ENCODE assay signal across 9 cellular contexts in the genomic region with DNA sequence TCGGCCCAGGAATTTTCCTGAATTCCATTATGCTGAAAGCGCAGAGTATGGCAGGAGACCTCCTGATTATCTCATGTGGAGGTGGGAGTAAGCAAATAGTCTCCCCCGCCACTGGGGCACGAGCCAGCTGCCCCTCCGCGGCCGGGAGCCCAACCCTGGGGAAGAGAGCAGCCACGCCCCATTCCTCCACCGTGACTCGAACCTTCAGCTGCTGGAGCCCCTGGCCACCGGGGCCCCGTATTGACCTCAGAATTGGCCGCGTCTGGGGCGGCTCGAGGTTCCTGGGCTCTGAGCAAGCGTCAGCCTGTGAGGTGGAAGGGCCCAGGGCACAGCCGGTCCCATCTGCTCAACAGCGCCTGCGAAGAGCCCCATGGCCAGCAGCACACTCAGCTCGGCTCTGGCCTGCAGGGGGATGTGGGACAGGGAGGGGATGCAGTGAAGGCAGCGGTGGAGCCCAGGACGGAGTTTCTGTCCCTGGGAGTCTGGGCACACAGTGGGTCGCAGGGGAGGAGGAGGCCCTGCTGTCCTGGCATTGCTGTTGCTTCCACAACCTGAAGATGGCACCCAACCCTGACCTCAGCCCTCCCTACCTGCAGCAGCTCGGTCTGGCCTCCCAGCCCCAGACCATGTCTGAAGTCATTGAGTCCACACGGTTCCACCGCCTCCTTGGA.
DNase-seq lines count a peak whose midpoint lies in the region; ATAC-seq, FAIRE-seq and TF ChIP-seq lines count a peak whose summit lies in the region.
"Had no signal": no experiment of that assay in that cellular context is flagged by ENCODE, and none has a peak within 500 bp of the region (broad histone marks: within the 10 kb centered on the region; RNA-seq: fewer than 3 reads in every experiment).

No MANE protein-coding gene starts in this region.

- in situ Hi-C loops in mammary epithelial cell (cut with MboI; ENCODE audit: low sequenced_read_pairs in 2 of 2) = loop anchor here in 1 of 2 donors (5.0 kb wide), 1 partner anchor 392 kb away; no protein-coding TSS in a partner anchor

- H3K4me2 ChIP-seq in mammary epithelial cell (ENCODE audit: insufficient read depth, low read depth, low read length) (peak overlapping the region; percentile 78), keratinocyte (ENCODE audit: control insufficient read depth, extremely low read depth, insufficient read depth, low read depth, low read length) (peak overlapping the region; percentile 66)

- no peak for ATAC-seq in CD4-positive, alpha-beta T cell (ENCODE audit: poor library complexity)
- peak; percentile 83 for ATAC-seq in stimulated activated memory B cell treated with anti-CD40 and anti-IgM and Interleukin-4, amounts not matched to agents 10 μg/mL and 1 μg/mL and 100 μg/mL, for 72 hours
- ATAC-seq in GM21528 (IDR thresholded peaks at IDR 0.05; ENCODE audit: low FRiP score, unreplicated experiment) = no peak

- no peaks in the 10 kb centered on the region for H3K9me3 ChIP-seq in CD4-positive, alpha-beta T cell (ENCODE audit: control insufficient read depth, low read length)
- no peaks in the 10 kb centered on the region for H3K9me3 ChIP-seq in mammary epithelial cell (replicated peaks; ENCODE audit: insufficient read depth, low read length)
- H3K9me3 ChIP-seq in keratinocyte (ENCODE audit: control insufficient read depth, low read depth, low read length) = peaks cover 2% of the 10 kb centered on the region

- peaks cover 16% of the 10 kb centered on the region for H3K4me1 Mint-ChIP-seq in CD4-positive, alpha-beta T cell (ENCODE audit: low read depth)
- peaks cover 37% of the 10 kb centered on the region for H3K4me1 Mint-ChIP-seq in stimulated activated memory B cell treated with anti-CD40 and anti-IgM and Interleukin-4, amounts not matched to agents 10 μg/mL and 1 μg/mL and 100 μg/mL, for 72 hours

- POLR2A ChIA-PET in CD4-positive, alpha-beta T cell (lab: Charles Lee) = interaction anchor here (1.3 to 1.8 kb wide), 3 partner anchors 392 to 397 kb away, joined by 3 to 16 read pairs (median 4); no protein-coding TSS in a partner anchor

- no peaks in the 10 kb centered on the region for H3K9me1 ChIP-seq in keratinocyte (ENCODE audit: control insufficient read depth, extremely low read depth, insufficient read depth, low read length)

- dilution Hi-C loops in mammary epithelial cell (cut with HindIII; ENCODE audit: low sequenced_read_pairs) (loop anchor here (5.0 kb wide), 3 partner anchors 97 to 397 kb away; a partner anchor contains a TSS), keratinocyte (cut with MboI; ENCODE audit: extremely low pct_ligation_motif_present, low sequenced_read_pairs) (loop anchor here (25.0 kb wide), 1 partner anchor 392 kb away; no protein-coding TSS in a partner anchor)

- no peaks in the 10 kb centered on the region for H3K36me3 ChIP-seq in mammary epithelial cell (ENCODE audit: insufficient read depth, low read length)
- H3K36me3 ChIP-seq in keratinocyte (ENCODE audit: control insufficient read depth in 2 of 2, extremely low read depth in 1 of 2, insufficient read depth in 2 of 2, low read length in 2 of 2) = no peaks in the 10 kb centered on the region

- H3K4me3 Mint-ChIP-seq in CD4-positive, alpha-beta T cell = no peak overlapping the region
- peak overlapping the region; percentile 74 for H3K4me3 Mint-ChIP-seq in stimulated activated memory B cell treated with anti-CD40 and anti-IgM and Interleukin-4, amounts not matched to agents 10 μg/mL and 1 μg/mL and 100 μg/mL, for 72 hours

- peaks cover 50% of the 10 kb centered on the region for H3K4me1 ChIP-seq in mammary epithelial cell (ENCODE audit: insufficient read depth, low read length)
- peaks cover 39% of the 10 kb centered on the region for H3K4me1 ChIP-seq in keratinocyte (ENCODE audit: control insufficient read depth, extremely low read depth, insufficient read depth, low read length)

- H3K27ac ChIP-seq in CD4-positive, alpha-beta T cell (ENCODE audit: low read depth, low read length) = no peak overlapping the region
- peak overlapping the region; percentile 72 for H3K27ac ChIP-seq in mammary epithelial cell (ENCODE audit: insufficient read depth, low read depth, low read length)
- H3K27ac ChIP-seq in keratinocyte (ENCODE audit: control insufficient read depth, insufficient read depth, low read length) = peak overlapping the region; percentile 56

- H3K79me2 ChIP-seq in mammary epithelial cell (ENCODE audit: insufficient read depth, low read length) (no peaks in the 10 kb centered on the region), keratinocyte (ENCODE audit: control insufficient read depth, insufficient read depth, low read length) (no peaks in the 10 kb centered on the region)

- BruUV-seq in mammary epithelial cell (replicated peaks; lab: Mats Ljungman, UMichigan) = no TSS peak

- no peaks in the 10 kb centered on the region for H3K9me3 Mint-ChIP-seq in CD4-positive, alpha-beta T cell
- no peaks in the 10 kb centered on the region for H3K9me3 Mint-ChIP-seq in stimulated activated memory B cell treated with anti-CD40 and anti-IgM and Interleukin-4, amounts not matched to agents 10 μg/mL and 1 μg/mL and 100 μg/mL, for 72 hours

- peaks cover 73% of the 10 kb centered on the region for H3K27me3 Mint-ChIP-seq in CD4-positive, alpha-beta T cell
- H3K27me3 Mint-ChIP-seq in stimulated activated memory B cell treated with anti-CD40 and anti-IgM and Interleukin-4, amounts not matched to agents 10 μg/mL and 1 μg/mL and 100 μg/mL, for 72 hours = peaks cover 45% of the 10 kb centered on the region

- intact Hi-C loops in CD4-positive, alpha-beta T cell (cut with DNase I, micrococcal nuclease) = loop anchor here in 1 of 2 experiments (2.0 to 10.0 kb wide), 3 partner anchors 69 to 829 kb away; a partner anchor contains a TSS
- intact Hi-C loops in mammary epithelial cell (cut with micrococcal nuclease) = loop anchor here (1.0 to 10.0 kb wide), 7 partner anchors 74 to 745 kb away; no protein-coding TSS in a partner anchor

- peak overlapping the region; percentile 66 for H2AFZ ChIP-seq in mammary epithelial cell (ENCODE audit: low read depth, low read length)
- peak overlapping the region; percentile 50 for H2AFZ ChIP-seq in keratinocyte (ENCODE audit: control insufficient read depth, low read length)

- peak; percentile 19 for TF ChIP-seq CTCF in CD4-positive, alpha-beta T cell (IDR thresholded peaks at IDR 0.05)
- TF ChIP-seq CTCF in mammary epithelial cell (conservative IDR thresholded peaks at IDR 0.05 in 1 of 2, IDR thresholded peaks at IDR 0.05 in 1 of 2; ENCODE audit: extremely low read depth in 1 of 2, insufficient read depth in 1 of 2, low read depth in 1 of 2, low read length in 2 of 2) = peak; percentile 42 to 73
- TF ChIP-seq CTCF in keratinocyte (optimal IDR thresholded peaks at IDR 0.05 in 1 of 3, IDR thresholded peaks at IDR 0.05 in 1 of 3, conservative IDR thresholded peaks at IDR 0.05 in 1 of 3; ENCODE audit: extremely low read depth in 1 of 3, insufficient read depth in 2 of 3, low read length in 3 of 3) = peak; percentile 68 to 89 (median 69)

- no peaks in the 10 kb centered on the region for H3K36me3 Mint-ChIP-seq in CD4-positive, alpha-beta T cell (ENCODE audit: low read depth)
- H3K36me3 Mint-ChIP-seq in stimulated activated memory B cell treated with anti-CD40 and anti-IgM and Interleukin-4, amounts not matched to agents 10 μg/mL and 1 μg/mL and 100 μg/mL, for 72 hours = no peaks in the 10 kb centered on the region

- peaks cover 39% of the 10 kb centered on the region for H3K27me3 ChIP-seq in CD4-positive, alpha-beta T cell (ENCODE audit: control insufficient read depth, insufficient read depth, low read length)
- H3K27me3 ChIP-seq in mammary epithelial cell (ENCODE audit: insufficient read depth, low read length) (no peaks in the 10 kb centered on the region), keratinocyte (ENCODE audit: control insufficient read depth, extremely low read depth, insufficient read depth, low read length) (peaks cover 14% of the 10 kb centered on the region)

- H4K20me1 ChIP-seq in mammary epithelial cell (ENCODE audit: insufficient read depth, low read length) (no peaks in the 10 kb centered on the region), keratinocyte (ENCODE audit: control insufficient read depth, extremely low read depth, insufficient read depth, low read length) (no peaks in the 10 kb centered on the region)

- peak overlapping the region in 2 of 3 experiments; percentile 7 to 26 for H3K4me3 ChIP-seq in mammary epithelial cell (replicated peaks in 1 of 3; ENCODE audit: insufficient read depth in 1 of 3, low read depth in 2 of 3, low read length in 3 of 3)
- H3K4me3 ChIP-seq in keratinocyte (ENCODE audit: control insufficient read depth in 2 of 3, extremely low read depth in 1 of 3, insufficient read depth in 2 of 3, low read depth in 1 of 3, low read length in 3 of 3) = peak overlapping the region; percentile 18 to 47 (median 26)

- H3K27ac Mint-ChIP-seq in CD4-positive, alpha-beta T cell = no peak overlapping the region
- H3K27ac Mint-ChIP-seq in stimulated activated memory B cell treated with anti-CD40 and anti-IgM and Interleukin-4, amounts not matched to agents 10 μg/mL and 1 μg/mL and 100 μg/mL, for 72 hours = peak overlapping the region; percentile 52

- WGBS in mammary epithelial cell (ENCODE audit: low coverage, missing lambda C conversion rate) = 36% methylated on average over 15 of the region's 27 CpGs

- CTCF ChIA-PET in CD4-positive, alpha-beta T cell (lab: Charles Lee) = interaction anchor here (1.1 to 4.2 kb wide), 4 partner anchors 7 to 422 kb away, joined by 4 to 69 read pairs (median 6); no protein-coding TSS in a partner anchor
- CTCF ChIA-PET in mammary epithelial cell (lab: Charles Lee; ENCODE audit: low non-redundant PET) = interaction anchor here (0.6 to 1.2 kb wide), 5 partner anchors 26 to 466 kb away, joined by 3 to 7 read pairs (median 5); a partner anchor contains a TSS

- H3K9ac ChIP-seq in mammary epithelial cell (ENCODE audit: insufficient read depth, low read length) (peak overlapping the region; percentile 67), keratinocyte (ENCODE audit: control insufficient read depth, extremely low read depth, insufficient read depth, low read length) (peak overlapping the region; percentile 51)

- DNase-seq in CD4-positive, alpha-beta T cell = peak in 2 of 10 experiments; percentile 10 to 17
- DNase-seq in GM19238 (ENCODE audit: insufficient read length, low spot score) = peak; percentile 62
- peak; percentile 45 for DNase-seq in NCI-H526 treated with DMSO at 0.1 percent for 48 hours (lab: John Stamatoyannopoulos, UW)
- DNase-seq in mammary epithelial cell = peak; percentile 91
- no peak for DNase-seq in keratinocyte (ENCODE audit: low read depth, low spot score)
- DNase-seq in central memory CD4-positive, alpha-beta T cell = no peak

- FAIRE-seq in keratinocyte (lab: Jason Lieb, UNC) = peak; percentile 82
- FAIRE-seq: TTC549 had no signal

Comparison
In these comparisons a context has a peak if more than half of its experiments do, and no peak if none do; other contexts are left out.
1. DNase-seq: peak in GM19238 (single experiment), NCI-H526 treated with DMSO at 0.1 percent for 48 hours (single experiment) and mammary epithelial cell (single experiment); none in keratinocyte (single experiment) and central memory CD4-positive, alpha-beta T cell (single experiment).
2. CTCF ChIP-seq: peak in every context shown above with its lines; median percentile 69 in keratinocyte; 58 in mammary epithelial cell; 19 in CD4-positive, alpha-beta T cell.